In genomic region chr1:164991763-164992162, GRCh38 we compare ENCODE assay signal across 26 cellular contexts.
"Had no signal": no experiment of that assay in that cellular context is flagged by ENCODE, and none has a peak within 500 bp of the region (broad histone marks: within the 10 kb centered on the region; RNA-seq: fewer than 3 reads in every experiment).

No MANE protein-coding gene starts in this region.

- H3K4me1 ChIP-seq: left ventricle myocardium inferior, neural progenitor cell, right atrium auricular region, right lobe of liver, stomach, suprapubic skin, tibial artery, uterus had no signal

- H3K9me3 ChIP-seq: left ventricle myocardium inferior, neutrophil, ovary, right atrium auricular region, right lobe of liver, stomach, suprapubic skin, thoracic aorta, tibial artery, uterus had no signal

- H3K36me3 ChIP-seq: left ventricle myocardium inferior, neural progenitor cell, neutrophil, ovary, right atrium auricular region, right lobe of liver, stomach, suprapubic skin, thoracic aorta, tibial artery, uterus had no signal

- DNase-seq: islet precursor cell; left ventricle myocardium inferior; mesendoderm; naive B cell; natural killer cell; nephron progenitor cell; occipital lobe; ovary; right lobe of liver; stimulated activated CD4-positive, alpha-beta T cell treated with anti-CD3 and anti-CD28 coated beads, Interleukin-12 subunit alpha, Interleukin-12 subunit beta, amount 100 ng/mL, for 4 hours; stimulated activated CD4-positive, alpha-beta T cell treated with anti-CD3 and anti-CD28 coated beads, Interleukin-15, amount 100 ng/mL, for 24 hours; stimulated activated CD4-positive, alpha-beta T cell treated with anti-CD3 and anti-CD28 coated beads, Interleukin-2, amount 100 ng/mL, for 24 hours; stimulated activated CD4-positive, alpha-beta T cell treated with anti-CD3 and anti-CD28 coated beads, Interleukin-4, amount 100 ng/mL, for 1 hour; stimulated activated naive B cell treated with anti-CD40 and anti-IgM and Interleukin-4, amounts not matched to agents 10 μg/mL and 1 μg/mL and 100 μg/mL, for 72 hours; stimulated activated naive CD8-positive, alpha-beta T cell treated with anti-CD3 and anti-CD28 coated beads, Interleukin-15, Interleukin-2, amounts not matched to agents 100 U/mL and 50 U/mL, for 24 hours; stomach; tibial artery; uterus had no signal

- H3K27me3 ChIP-seq: hepatocyte, neutrophil, ovary, right atrium auricular region, right lobe of liver, stomach, suprapubic skin, tibial artery, uterus had no signal

- H3K27ac ChIP-seq: hepatocyte, left ventricle myocardium inferior, neural progenitor cell, neutrophil, ovary, right atrium auricular region, right lobe of liver, stomach, suprapubic skin, thoracic aorta, tibial artery, uterus had no signal

- H3K4me3 ChIP-seq: hepatocyte, left ventricle myocardium inferior, lung, neural progenitor cell, ovary, right atrium auricular region, right lobe of liver, smooth muscle cell, stomach, suprapubic skin, thoracic aorta, tibial artery, uterus had no signal
